Comparison of ENCODE assay signal across 8 cellular contexts in genomic region chr7:129610709-129611245, GRCh38. TPM values are rescaled to one million over a fixed set of nuclear protein-coding genes. Genes with fewer than 3 reads are reported as not detected.
DNase-seq lines count a peak whose midpoint lies in the region; ATAC-seq lines count a peak whose summit lies in the region.

No MANE protein-coding gene starts in this region.

- peak; percentile 45 for DNase-seq in NCI-H82 (lab: John Stamatoyannopoulos, UW)
- no peak for DNase-seq in NCI-H82 treated with DMSO at 0.1 percent for 48 hours (lab: John Stamatoyannopoulos, UW; ENCODE audit: unreplicated experiment)
- DNase-seq in activated T-helper 1 cell treated with anti-CD3 and anti-CD28 coated beads, Interleukin-12 subunit alpha, Interleukin-12 subunit beta, Interleukin-2, Interleukin-4 antibody, amounts not matched to agents 30 ng/mL and 10 ng/mL and 1 ng/mL, durations not matched to agents 14 hours and 24 hours and 36 hours (ENCODE audit: low spot score): no peak
- DNase-seq in immature natural killer cell: peak in 1 of 3 donors; percentile 19
- DNase-seq in NCI-H1417 treated with DMSO at 0.1 percent for 48 hours (lab: John Stamatoyannopoulos, UW): no peak
- no peak for DNase-seq in NCI-H526 treated with DMSO at 0.1 percent for 48 hours (lab: John Stamatoyannopoulos, UW)

- ATAC-seq in GM21619 (IDR thresholded peaks at IDR 0.05; ENCODE audit: unreplicated experiment): no peak

- H3K9ac ChIP-seq in subcutaneous abdominal adipose tissue (ENCODE audit: low read length in 5 of 5): peak overlapping the region; percentile 96 to 99 (median 98)

- no peaks in the 10 kb centered on the region for H3K27me3 Mint-ChIP-seq in activated T-helper 1 cell treated with anti-CD3 and anti-CD28 coated beads, Interleukin-12 subunit alpha, Interleukin-12 subunit beta, Interleukin-2, Interleukin-4 antibody, amounts not matched to agents 30 ng/mL and 10 ng/mL and 1 ng/mL, durations not matched to agents 14 hours and 24 hours and 36 hours (ENCODE audit: insufficient read depth)
- peaks cover 7 to 13% (median 11%) of the 10 kb centered on the region in 3 donors for H3K27me3 Mint-ChIP-seq in immature natural killer cell (ENCODE audit: low read depth in 3 of 3)

- H3K36me3 Mint-ChIP-seq in activated T-helper 1 cell treated with anti-CD3 and anti-CD28 coated beads, Interleukin-12 subunit alpha, Interleukin-12 subunit beta, Interleukin-2, Interleukin-4 antibody, amounts not matched to agents 30 ng/mL and 10 ng/mL and 1 ng/mL, durations not matched to agents 14 hours and 24 hours and 36 hours (ENCODE audit: low read depth): peaks cover 34% of the 10 kb centered on the region
- no peaks in the 10 kb centered on the region for H3K36me3 Mint-ChIP-seq in immature natural killer cell

- intact Hi-C loops in activated T-helper 1 cell treated with anti-CD3 and anti-CD28 coated beads, Interleukin-12 subunit alpha, Interleukin-12 subunit beta, Interleukin-2, Interleukin-4 antibody, amounts not matched to agents 30 ng/mL and 10 ng/mL and 1 ng/mL, durations not matched to agents 14 hours and 24 hours and 36 hours (cut with micrococcal nuclease): loop anchor here (1.0 to 5.0 kb wide), 11 partner anchors 79 to 1717 kb away; partner anchors contain the start of genes MKLN1, SMKR1 and TNPO3

- peaks cover 0 to 6% (median 3%) of the 10 kb centered on the region in 5 donors for H3K36me3 ChIP-seq in subcutaneous abdominal adipose tissue (ENCODE audit: control insufficient read depth in 5 of 5, insufficient read depth in 5 of 5, low read length in 5 of 5)

- peak overlapping the region; percentile 86 for H3K27ac ChIP-seq in subcutaneous abdominal adipose tissue (ENCODE audit: low read depth, low read length)

- H3K4me3 ChIP-seq in subcutaneous abdominal adipose tissue (ENCODE audit: low read depth in 1 of 5, low read length in 5 of 5): peak overlapping the region; percentile 89 to 98 (median 95)

- peaks cover 49% of the 10 kb centered on the region for H3K4me1 Mint-ChIP-seq in activated T-helper 1 cell treated with anti-CD3 and anti-CD28 coated beads, Interleukin-12 subunit alpha, Interleukin-12 subunit beta, Interleukin-2, Interleukin-4 antibody, amounts not matched to agents 30 ng/mL and 10 ng/mL and 1 ng/mL, durations not matched to agents 14 hours and 24 hours and 36 hours (ENCODE audit: low read depth)
- H3K4me1 Mint-ChIP-seq in immature natural killer cell: peaks cover 78 to 87% of the 10 kb centered on the region in 2 donors

- peak overlapping the region; percentile 98 for H3K4me3 Mint-ChIP-seq in activated T-helper 1 cell treated with anti-CD3 and anti-CD28 coated beads, Interleukin-12 subunit alpha, Interleukin-12 subunit beta, Interleukin-2, Interleukin-4 antibody, amounts not matched to agents 30 ng/mL and 10 ng/mL and 1 ng/mL, durations not matched to agents 14 hours and 24 hours and 36 hours
- peak overlapping the region; percentile 89 to 99 (median 94) for H3K4me3 Mint-ChIP-seq in immature natural killer cell

- no peaks in the 10 kb centered on the region for H3K9me3 Mint-ChIP-seq in activated T-helper 1 cell treated with anti-CD3 and anti-CD28 coated beads, Interleukin-12 subunit alpha, Interleukin-12 subunit beta, Interleukin-2, Interleukin-4 antibody, amounts not matched to agents 30 ng/mL and 10 ng/mL and 1 ng/mL, durations not matched to agents 14 hours and 24 hours and 36 hours
- no peaks in the 10 kb centered on the region for H3K9me3 Mint-ChIP-seq in immature natural killer cell

- H3K4me1 ChIP-seq in subcutaneous abdominal adipose tissue (ENCODE audit: control insufficient read depth in 5 of 5, insufficient read depth in 5 of 5, low read length in 5 of 5): peaks cover 3 to 38% (median 28%) of the 10 kb centered on the region in 5 donors

- H3K27me3 ChIP-seq in subcutaneous abdominal adipose tissue (ENCODE audit: control insufficient read depth in 5 of 5, insufficient read depth in 4 of 5, low read length in 5 of 5): no peaks in the 10 kb centered on the region

- peak overlapping the region; percentile 99 for H3K27ac Mint-ChIP-seq in activated T-helper 1 cell treated with anti-CD3 and anti-CD28 coated beads, Interleukin-12 subunit alpha, Interleukin-12 subunit beta, Interleukin-2, Interleukin-4 antibody, amounts not matched to agents 30 ng/mL and 10 ng/mL and 1 ng/mL, durations not matched to agents 14 hours and 24 hours and 36 hours
- peak overlapping the region; percentile 90 to 97 (median 94) for H3K27ac Mint-ChIP-seq in immature natural killer cell

- H3K9me3 ChIP-seq in subcutaneous abdominal adipose tissue (ENCODE audit: control insufficient read depth in 5 of 5, low read length in 5 of 5): no peaks in the 10 kb centered on the region

RNA-seq across cellular contexts. Expression of gene NRF1, which starts 0.7 kb away (rescaled TPM):
- total RNA-seq in activated T-helper 1 cell treated with anti-CD3 and anti-CD28 coated beads, Interleukin-12 subunit alpha, Interleukin-12 subunit beta, Interleukin-2, Interleukin-4 antibody, amounts not matched to agents 30 ng/mL and 10 ng/mL and 1 ng/mL, durations not matched to agents 14 hours and 24 hours and 36 hours: 22.8 and 25.9 TPM in 2 replicates
- polyA plus RNA-seq in immature natural killer cell: 10 to 100 TPM in 2 of 3 donors, 1 to 10 TPM in 1; 9.8 to 24.7 (median 12.7) TPM
